In genomic region chr22:17633217-17633997, GRCh38 we compare ENCODE assay signal across 1 cellular context.
TF ChIP-seq lines count a peak whose summit lies in the region.

No MANE protein-coding gene starts in this region.

TF ChIP-seq in K562, 482 proteins besides CTCF, POLR2A, EP300 and RAD21 (continued from another document and continues in another):
- TF ChIP-seq ZNF655 (CRISPR knock-in tag; IDR thresholded peaks at IDR 0.05) (no peak), SNRNP70 (optimal IDR thresholded peaks at IDR 0.05; ENCODE audit: low read depth, low read length) (no peak), RBM34 (IDR thresholded peaks at IDR 0.05; ENCODE audit: borderline replicate concordance, insufficient read depth, low read length) (no peak), CEBPG (CRISPR knock-in tag; IDR thresholded peaks at IDR 0.05) (no peak), CEBPG (tag; conservative IDR thresholded peaks at IDR 0.05 in 1 of 2, IDR thresholded peaks at IDR 0.05 in 1 of 2) (no peak), ZBTB11 (CRISPR knock-in tag; IDR thresholded peaks at IDR 0.05) (peak in 1 of 3 experiments; percentile 63; a peak in 1 of 6 replicates), PHB (CRISPR knock-in tag; IDR thresholded peaks at IDR 0.05) (no peak), CBFA2T2 (conservative IDR thresholded peaks at IDR 0.05) (no peak), ETV1 (tag; conservative IDR thresholded peaks at IDR 0.05; ENCODE audit: low read depth) (no peak), C11orf30 (IDR thresholded peaks at IDR 0.05; ENCODE audit: low read depth) (peak; percentile 96), ZFP91 (CRISPR knock-in tag; IDR thresholded peaks at IDR 0.05) (no peak), SIX5 (IDR thresholded peaks at IDR 0.05; ENCODE audit: borderline replicate concordance in 1 of 2, insufficient read depth in 1 of 2, low read depth in 1 of 2, low read length in 2 of 2) (no peak), BRD9 (IDR thresholded peaks at IDR 0.05; ENCODE audit: low read depth, partially characterized antibody) (peak; percentile 87), HNRNPUL1 (IDR thresholded peaks at IDR 0.05; ENCODE audit: low read length) (no peak), CCNT2 (IDR thresholded peaks at IDR 0.05; ENCODE audit: borderline replicate concordance, extremely low read depth, insufficient read length, low read depth, low read length) (peak; percentile 8), ZSCAN29 (IDR thresholded peaks at IDR 0.05) (no peak), TFE3 (CRISPR knock-in tag; IDR thresholded peaks at IDR 0.05) (no peak), NRF1 (conservative IDR thresholded peaks at IDR 0.05 in 1 of 2, IDR thresholded peaks at IDR 0.05 in 1 of 2) (peak; percentile 44 to 55), ESRRA (IDR thresholded peaks at IDR 0.05; ENCODE audit: borderline replicate concordance, low read depth) (peak; percentile 12; the same call in 1 of the 2 replicates), BCOR (IDR thresholded peaks at IDR 0.05) (no peak), RHOXF2B (CRISPR knock-in tag; conservative IDR thresholded peaks at IDR 0.05) (no peak), ZKSCAN3 (CRISPR knock-in tag; IDR thresholded peaks at IDR 0.05) (no peak), FOXP4 (CRISPR knock-in tag; IDR thresholded peaks at IDR 0.05; ENCODE audit: borderline replicate concordance) (no peak), NONO (IDR thresholded peaks at IDR 0.05; ENCODE audit: low read depth in 2 of 2, low read length in 1 of 2) (0 out of 4 replicates have a peak, but pooled peaks of 1 of the 2 experiments have one; percentile 23), ZC3H8 (IDR thresholded peaks at IDR 0.05) (0 out of 2 replicates have a peak, but pooled peaks have one; percentile 21), ZNF644 (tag; IDR thresholded peaks at IDR 0.05; ENCODE audit: low read depth) (peak; percentile 46), MTA3 (IDR thresholded peaks at IDR 0.05; ENCODE audit: borderline replicate concordance) (no peak), PCBP1 (IDR thresholded peaks at IDR 0.05; ENCODE audit: low read depth, low read length, poor library complexity, severe bottlenecking) (no peak), HMG20B (CRISPR knock-in tag; IDR thresholded peaks at IDR 0.05) (no peak), PYGO2 (tag; IDR thresholded peaks at IDR 0.05) (peak; percentile 26; the same call in 1 of the 2 replicates), ESRRB (CRISPR knock-in tag; IDR thresholded peaks at IDR 0.05; ENCODE audit: borderline replicate concordance) (no peak), MTF1 (CRISPR knock-in tag; IDR thresholded peaks at IDR 0.05; ENCODE audit: borderline replicate concordance) (no peak), NR2C1 (IDR thresholded peaks at IDR 0.05) (no peak), NR2C1 (tag; IDR thresholded peaks at IDR 0.05) (peak; percentile 4; the same call in 1 of the 2 replicates), MNT (conservative IDR thresholded peaks at IDR 0.05) (peak; percentile 55 to 62), ARID2 (IDR thresholded peaks at IDR 0.05) (no peak), KLF16 (IDR thresholded peaks at IDR 0.05) (peak; percentile 27; the same call in 1 of the 2 replicates), CHAMP1 (IDR thresholded peaks at IDR 0.05) (peak; percentile 9; the same call in 1 of the 2 replicates), SMARCE1 (IDR thresholded peaks at IDR 0.05) (peak; percentile 68; the same call in 1 of the 2 replicates), DEAF1 (CRISPR knock-in tag; IDR thresholded peaks at IDR 0.05) (no peak), NCOA2 (IDR thresholded peaks at IDR 0.05; ENCODE audit: partially characterized antibody in 2 of 2) (no peak), SRF (CRISPR knock-in tag; IDR thresholded peaks at IDR 0.05) (no peak), ZKSCAN1 (IDR thresholded peaks at IDR 0.05; ENCODE audit: low read depth, low read length) (no peak), CBX5 (IDR thresholded peaks at IDR 0.05; ENCODE audit: borderline replicate concordance, low read depth) (no peak), MAFK (IDR thresholded peaks at IDR 0.05; ENCODE audit: low read length) (peak; percentile 84), ZBTB2 (IDR thresholded peaks at IDR 0.05) (no peak), TCF15 (CRISPR knock-in tag; IDR thresholded peaks at IDR 0.05) (no peak)
